17 cellular contexts compared by ENCODE assay signal in genomic region chr18:66728951-66729350, GRCh38.
"Had no signal": no experiment of that assay in that cellular context is flagged by ENCODE, and none has a peak within 500 bp of the region (broad histone marks: within the 10 kb centered on the region; RNA-seq: fewer than 3 reads in every experiment).

No MANE protein-coding gene starts in this region.

- H3K9ac ChIP-seq: parathyroid adenoma had no signal

- H3K36me3 ChIP-seq: esophagus muscularis mucosa, gastrocnemius medialis, prostate gland, suprapubic skin, tibial artery had no signal

- H3K79me2 ChIP-seq: hepatocyte, parathyroid adenoma had no signal

- H3K4me2 ChIP-seq: hepatocyte had no signal

- DNase-seq: effector memory CD8-positive, alpha-beta T cell; glutamatergic neuron; kidney; left colon; natural killer cell; retina; small intestine; stimulated activated CD4-positive, alpha-beta T cell treated with anti-CD3 and anti-CD28 coated beads, Interleukin-2, amount 100 ng/mL, for 48 hours; stimulated activated naive CD8-positive, alpha-beta T cell treated with anti-CD3 and anti-CD28 coated beads, Interleukin-15, Interleukin-2, amounts not matched to agents 100 U/mL and 50 U/mL, for 24 hours; tibial artery had no signal

- H3K27me3 ChIP-seq: esophagus muscularis mucosa, gastrocnemius medialis, hepatocyte, suprapubic skin, tibial artery had no signal

- H3K4me3 ChIP-seq: esophagus muscularis mucosa, gastrocnemius medialis, hepatocyte, prostate gland, suprapubic skin, tibial artery had no signal

- ATAC-seq: effector memory CD8-positive, alpha-beta T cell; left colon; natural killer cell; stimulated activated naive CD8-positive, alpha-beta T cell treated with anti-CD3 and anti-CD28 coated beads, Interleukin-15, Interleukin-2, amounts not matched to agents 100 U/mL and 50 U/mL, for 24 hours had no signal

- H3K27ac ChIP-seq: epithelial cell of prostate, hepatocyte, parathyroid adenoma, prostate gland, suprapubic skin, tibial artery had no signal

- H3K4me1 ChIP-seq: esophagus muscularis mucosa, gastrocnemius medialis, parathyroid adenoma, prostate gland, suprapubic skin, tibial artery had no signal

- H3K9me3 ChIP-seq: esophagus muscularis mucosa, gastrocnemius medialis, prostate gland, suprapubic skin, tibial artery had no signal

- H2AFZ ChIP-seq: hepatocyte, parathyroid adenoma had no signal
